Comparison of ENCODE assay signal across 8 cellular contexts in genomic region chr11:73143126-73143838, GRCh38. TPM values are rescaled to one million over a fixed set of nuclear protein-coding genes. Genes with fewer than 3 reads are reported as not detected.
A peak's percentile ranks its signal among the peaks of the same experiment; 100 is the strongest.
DNase-seq lines count a peak whose midpoint lies in the region; ATAC-seq, FAIRE-seq and TF ChIP-seq lines count a peak whose summit lies in the region.

No MANE protein-coding gene starts in this region.

- DNase-seq in activated CD8-positive, alpha-beta memory T cell treated with anti-CD3 and anti-CD28 coated beads, Interleukin-2, amount 50 U/mL, for 4 hours = peak; percentile 50
- no peak for DNase-seq in activated CD8-positive, alpha-beta memory T cell treated with anti-CD3 and anti-CD28 coated beads for 24 hours
- peak; percentile 34 for DNase-seq in NCI-H2171 (lab: John Stamatoyannopoulos, UW)
- peak; percentile 52 to 73 (median 60) for DNase-seq in K562 (ENCODE audit: extremely low read depth in 1 of 4, low spot score in 3 of 4)
- DNase-seq in HepG2 (ENCODE audit: low spot score) = peak; percentile 67
- no peak for DNase-seq in thoracic aorta (ENCODE audit: low spot score)
- DNase-seq in globus pallidus (ENCODE audit: low spot score) = no peak

- in situ Hi-C loops in K562 (cut with MboI) = no loop called here
- in situ Hi-C loops in HepG2 (cut with HindIII; ENCODE audit: extremely low pct_ligation_motif_present, low pct_unique_long_range_greater_than_20kb) = loop anchor here (5.0 kb wide), 1 partner anchor 34 kb away; no protein-coding TSS in a partner anchor

- H3K9ac ChIP-seq in K562 (ENCODE audit: insufficient read depth in 1 of 2, low read depth in 2 of 2, low read length in 2 of 2) (peak overlapping the region; percentile 92 to 95), HepG2 (ENCODE audit: insufficient read depth, low read depth, low read length) (peak overlapping the region; percentile 87)

- intact Hi-C loops in K562 (cut with micrococcal nuclease) (no loop called here), HepG2 (cut with micrococcal nuclease; ENCODE audit: unreplicated experiment) (loop anchor here (1.0 kb wide), 1 partner anchor 14 kb away; no protein-coding TSS in a partner anchor)

- H3K27ac ChIP-seq in K562 (ENCODE audit: extremely low read depth, low read depth, low read length) = peak overlapping the region; percentile 97
- H3K27ac ChIP-seq in HepG2 (ENCODE audit: extremely low read length, insufficient read depth, low read length) = peak overlapping the region; percentile 95
- H3K27ac ChIP-seq in thoracic aorta = peak overlapping the region; percentile 91 to 94

- H4K20me1 ChIP-seq in K562 (replicated peaks; ENCODE audit: control insufficient read depth, insufficient read depth, low read length) (peaks cover 8% of the 10 kb centered on the region; the same call in 1 of the 2 replicates), HepG2 (ENCODE audit: insufficient read depth, low read length) (no peaks in the 10 kb centered on the region)

- peak; percentile 81 for FAIRE-seq in K562 (lab: Jason Lieb, UNC)
- peak; percentile 69 for FAIRE-seq in HepG2 (lab: Jason Lieb, UNC)

- H3K4me3 ChIP-seq in K562 (peak overlapping the region; percentile 92), HepG2 (replicated peaks in 1 of 3; ENCODE audit: insufficient read depth in 1 of 3, low read depth in 2 of 3, low read length in 3 of 3) (peak overlapping the region; percentile 68 to 99 (median 91)), thoracic aorta (peak overlapping the region; percentile 81)

- H2AFZ ChIP-seq in K562 (ENCODE audit: low read depth, low read length) (peak overlapping the region; percentile 98), HepG2 (ENCODE audit: low read length) (peak overlapping the region; percentile 48)

- H3K79me2 ChIP-seq in K562 (ENCODE audit: control insufficient read depth, insufficient read depth, low read length) (peaks cover 25% of the 10 kb centered on the region), HepG2 (ENCODE audit: insufficient read depth, low read length) (peaks cover 36% of the 10 kb centered on the region)

- CTCF ChIA-PET in K562 (lab: Yijun Ruan, JAX; ENCODE audit: low intra/inter-chr PET ratio) = interaction anchor here (0.6 kb wide), 1 partner anchor 1112 kb away, joined by 3 read pairs; no protein-coding TSS in a partner anchor
- CTCF ChIA-PET in HepG2 (lab: Yijun Ruan, JAX; ENCODE audit: low intra/inter-chr PET ratio, low total read pairs) = interaction anchor here (2.1 kb wide), 1 partner anchor 34 kb away, joined by 12 read pairs; no protein-coding TSS in a partner anchor

- WGBS in K562 (ENCODE audit: insufficient coverage, low coverage, missing lambda C conversion rate) = 4% methylated on average over 12 of the region's 13 CpGs
- WGBS in HepG2 (ENCODE audit: low lambda C conversion rate) = under 1% methylated on average over 13 of the region's 13 CpGs

- ATAC-seq in K562 = peak; percentile 9
- peak; percentile 4 for ATAC-seq in HepG2
- peak; percentile 15 for ATAC-seq in thoracic aorta (ENCODE audit: insufficient number of reproducible peaks, low FRiP score, low read depth)
- ATAC-seq in HG03442 (IDR thresholded peaks at IDR 0.05; ENCODE audit: unreplicated experiment) = no peak

- TSS peak; percentile 82 for BruUV-seq in K562 (replicated peaks; lab: Mats Ljungman, UMichigan)
- no TSS peak for BruUV-seq in HepG2 (replicated peaks; lab: Mats Ljungman, UMichigan)

- no peak for TF ChIP-seq CTCF in K562 (IDR thresholded peaks at IDR 0.05 in 2 of 3, conservative IDR thresholded peaks at IDR 0.05 in 1 of 3; ENCODE audit: insufficient read depth in 2 of 3, low read depth in 1 of 3, low read length in 3 of 3)
- no peak for TF ChIP-seq CTCF in HepG2 (CRISPR knock-in tag; IDR thresholded peaks at IDR 0.05)
- no peak for TF ChIP-seq CTCF in thoracic aorta (IDR thresholded peaks at IDR 0.05)

- no peaks in the 10 kb centered on the region for H3K9me1 ChIP-seq in K562 (ENCODE audit: control insufficient read depth, insufficient read depth, low read length)

- no peaks in the 10 kb centered on the region for H3K9me3 ChIP-seq in K562 (replicated peaks; ENCODE audit: control insufficient read depth, insufficient read depth, low read depth, low read length)
- no peaks in the 10 kb centered on the region for H3K9me3 ChIP-seq in HepG2 (ENCODE audit: low read length)
- no peaks in the 10 kb centered on the region for H3K9me3 ChIP-seq in thoracic aorta

- TF ChIP-seq RAD21 in K562 (CRISPR knock-in tag; conservative IDR thresholded peaks at IDR 0.05 in 1 of 2, IDR thresholded peaks at IDR 0.05 in 1 of 2) (no peak), HepG2 (CRISPR knock-in tag; IDR thresholded peaks at IDR 0.05) (no peak)

- H3K27me3 ChIP-seq in K562 (ENCODE audit: control insufficient read depth in 2 of 2, insufficient read depth in 2 of 2, low read length in 2 of 2) (no peaks in the 10 kb centered on the region), HepG2 (ENCODE audit: control insufficient read depth in 1 of 2, insufficient read depth in 2 of 2, low read length in 2 of 2) (no peaks in the 10 kb centered on the region; a peak in 1 of 5 replicates), thoracic aorta (replicated peaks; ENCODE audit: insufficient read depth) (no peaks in the 10 kb centered on the region)

- TF ChIP-seq POLR2A in K562 (conservative IDR thresholded peaks at IDR 0.05) = no peak
- peak in 1 of 2 experiments; percentile 57; a peak in 2 of 4 replicates for TF ChIP-seq POLR2A in HepG2 (IDR thresholded peaks at IDR 0.05; ENCODE audit: insufficient read depth in 1 of 2, low read depth in 2 of 2, low read length in 2 of 2)

- TF ChIP-seq EP300 in K562 (IDR thresholded peaks at IDR 0.05; ENCODE audit: low read length) = peak; percentile 52; the same call in 1 of the 2 replicates
- no peak for TF ChIP-seq EP300 in HepG2 (IDR thresholded peaks at IDR 0.05; ENCODE audit: low read depth in 2 of 2, low read length in 2 of 2)
- TF ChIP-seq EP300 in HepG2 (CRISPR knock-in tag; IDR thresholded peaks at IDR 0.05; ENCODE audit: borderline replicate concordance) = no peak

- H3K4me1 ChIP-seq in K562 (replicated peaks in 1 of 2; ENCODE audit: control insufficient read depth in 2 of 2, insufficient read depth in 2 of 2, low read length in 2 of 2) (peaks cover 26 to 36% of the 10 kb centered on the region in 2 experiments), HepG2 (ENCODE audit: insufficient read depth, low read length) (peaks cover 62% of the 10 kb centered on the region), thoracic aorta (ENCODE audit: control insufficient read depth in 1 of 2, low read depth in 2 of 2) (peaks cover 33 to 66% of the 10 kb centered on the region in 2 donors)

- H3K36me3 ChIP-seq in K562 (ENCODE audit: control insufficient read depth, insufficient read depth, low read length) (peaks cover 9% of the 10 kb centered on the region; the same call in 1 of the 3 replicates), HepG2 (replicated peaks in 1 of 2; ENCODE audit: control insufficient read depth in 1 of 2, insufficient read depth in 2 of 2, low read length in 2 of 2) (peaks cover 0 to 5% of the 10 kb centered on the region in 2 experiments; a peak in 1 of 5 replicates), thoracic aorta (no peaks in the 10 kb centered on the region)

- POLR2A ChIA-PET in K562 (lab: Yijun Ruan, JAX) = interaction anchor here (0.7 to 1.9 kb wide), 12 partner anchors 9 to 839 kb away, joined by 3 to 14 read pairs (median 4); partner anchors contain the start of gene UCP2
- POLR2A ChIA-PET in HepG2 (lab: Yijun Ruan, JAX) = interaction anchor here (0.7 to 5.2 kb wide), 13 partner anchors 9 to 361 kb away, joined by 3 to 152 read pairs (median 11); no protein-coding TSS in a partner anchor

- H3K4me2 ChIP-seq in K562 (ENCODE audit: insufficient read depth, low read length) (peak overlapping the region; percentile 90), HepG2 (ENCODE audit: low read depth, low read length) (peak overlapping the region; percentile 98)

RNA-seq across cellular contexts. Expression of gene FCHSD2, which starts 1.2 kb away (rescaled TPM):
- 11.7 and 39.3 TPM in 2 replicates for total RNA-seq in K562 (2011; cell fraction: chromatin; rRNA removed; ENCODE audit: low replicate concordance)
- 6.3 and 8.0 TPM in 2 replicates for total RNA-seq in K562 (2011; cell fraction: nucleolus; rRNA removed)
- 8.4 and 12.2 TPM in 2 replicates for total RNA-seq in K562 (2011; cell fraction: nucleoplasm; rRNA removed)
- total RNA-seq in K562 (2014; rRNA removed) = 2.2 and 2.4 TPM in 2 replicates
- 6.4 and 8.8 TPM in 2 replicates for total RNA-seq in K562 (2014; rRNA removed; fragmentation: Illumina TruSeq; extraction: Trizol)
- total RNA-seq in K562 (2015; rRNA removed; fragmentation: Illumina TruSeq; extraction: Trizol) = 6.3 and 7.9 TPM in 2 replicates
- total RNA-seq in K562 (2021) = 14.0 and 14.7 TPM in 2 replicates
- polyA plus RNA-seq in K562 (2011; rRNA removed) = 8.0 and 8.2 TPM in 2 replicates
- polyA plus RNA-seq in K562 (2011; cell fraction: cytosol; rRNA removed) = 3.9 and 5.4 TPM in 2 replicates
- 9.0 and 9.5 TPM in 2 replicates for polyA plus RNA-seq in K562 (2011; cell fraction: nucleus; rRNA removed)
- polyA plus RNA-seq in K562 (2012) = 7.6 and 9.4 TPM in 2 replicates
- polyA plus RNA-seq in K562 (2014; fragmentation: Illumina TruSeq; extraction: Trizol) = 9.1 and 10.8 TPM in 2 replicates
- polyA plus RNA-seq in K562 (2014; fragmentation: Nextera tagmentation; extraction: Ambion mirVana) = 1 to 10 TPM; 1.8 to 3.2 TPM
- polyA plus RNA-seq in K562 (2014; rRNA removed) = 8.7 and 9.0 TPM in 2 replicates
- polyA minus RNA-seq in K562 (2011; rRNA and poly(A)+ RNA removed) = 9.1 and 10.5 TPM in 2 replicates
- polyA minus RNA-seq in K562 (2011; cell fraction: cytosol; rRNA and poly(A)+ RNA removed) = 8.4 and 10.1 TPM in 2 replicates
- polyA minus RNA-seq in K562 (2011; cell fraction: nucleus; rRNA and poly(A)+ RNA removed) = 5.5 and 9.7 TPM in 2 replicates
- 20.5 and 23.6 TPM in 2 replicates for total RNA-seq in HepG2 (2016; rRNA removed; fragmentation: Illumina TruSeq; extraction: Trizol)
- total RNA-seq in HepG2 (2016; cell fraction: cytosol; rRNA removed; fragmentation: Illumina TruSeq; extraction: Trizol; ENCODE audit: low read depth) = 36.4 and 45.6 TPM in 2 replicates
- total RNA-seq in HepG2 (2016; cell fraction: insoluble cytoplasmic fraction; rRNA removed; fragmentation: Illumina TruSeq; extraction: Trizol) = 17.9 and 25.0 TPM in 2 replicates
- total RNA-seq in HepG2 (2016; cell fraction: membrane; rRNA removed; fragmentation: Illumina TruSeq; extraction: Trizol) = 23.5 and 26.3 TPM in 2 replicates
- total RNA-seq in HepG2 (2016; cell fraction: nucleus; rRNA removed; fragmentation: Illumina TruSeq; extraction: Trizol) = 28.1 and 35.4 TPM in 2 replicates
- 24.6 and 24.8 TPM in 2 replicates for polyA plus RNA-seq in HepG2 (2011; rRNA removed)
- 14.0 and 18.1 TPM in 2 replicates for polyA plus RNA-seq in HepG2 (2011; cell fraction: cytosol; rRNA removed)
- polyA plus RNA-seq in HepG2 (2011; cell fraction: nucleus; rRNA removed) = 32.8 and 33.0 TPM in 2 replicates
- 20.0 and 26.1 TPM in 2 replicates for polyA plus RNA-seq in HepG2 (2012)
- polyA plus RNA-seq in HepG2 (2016; cell fraction: cytosol; fragmentation: Illumina TruSeq; extraction: Trizol; ENCODE audit: low read depth) = 8.8 and 9.5 TPM in 2 replicates
- polyA plus RNA-seq in HepG2 (2016; cell fraction: insoluble cytoplasmic fraction; fragmentation: Illumina TruSeq; extraction: Trizol; ENCODE audit: low read depth) = 27.6 and 28.5 TPM in 2 replicates
- 18.7 and 19.6 TPM in 2 replicates for polyA plus RNA-seq in HepG2 (2016; cell fraction: membrane; fragmentation: Illumina TruSeq; extraction: Trizol; ENCODE audit: low read depth)
- polyA plus RNA-seq in HepG2 (2016; cell fraction: nucleus; fragmentation: Illumina TruSeq; extraction: Trizol; ENCODE audit: insufficient read depth, low read depth) = 50.7 and 53.8 TPM in 2 replicates
- 9.0 and 22.4 TPM in 2 replicates for polyA minus RNA-seq in HepG2 (2011; rRNA and poly(A)+ RNA removed; ENCODE audit: low replicate concordance)
- polyA minus RNA-seq in HepG2 (2011; cell fraction: cytosol; rRNA and poly(A)+ RNA removed) = 21.3 and 25.2 TPM in 2 replicates
- polyA minus RNA-seq in HepG2 (2011; cell fraction: nucleus; rRNA and poly(A)+ RNA removed) = 51.1 and 62.9 TPM in 2 replicates
- 10 to 100 TPM; 56.5 to 75.3 TPM for total RNA-seq in thoracic aorta

Comparison
In these comparisons a context has a peak if more than half of its experiments do, and no peak if none do; other contexts are left out.
1. DNase-seq: peak in activated CD8-positive, alpha-beta memory T cell treated with anti-CD3 and anti-CD28 coated beads, Interleukin-2, amount 50 U/mL, for 4 hours (single experiment), NCI-H2171 (single experiment), K562 (4 of 4) and HepG2 (single experiment); none in activated CD8-positive, alpha-beta memory T cell treated with anti-CD3 and anti-CD28 coated beads for 24 hours (single experiment), thoracic aorta (single experiment) and globus pallidus (single experiment).
2. Peak in every context shown above with its lines, with median percentiles within 50 percentile points of each other: H3K27ac ChIP-seq and H3K4me3 ChIP-seq.